ENCODE assay signal across 1 cellular context in the genomic region with DNA sequence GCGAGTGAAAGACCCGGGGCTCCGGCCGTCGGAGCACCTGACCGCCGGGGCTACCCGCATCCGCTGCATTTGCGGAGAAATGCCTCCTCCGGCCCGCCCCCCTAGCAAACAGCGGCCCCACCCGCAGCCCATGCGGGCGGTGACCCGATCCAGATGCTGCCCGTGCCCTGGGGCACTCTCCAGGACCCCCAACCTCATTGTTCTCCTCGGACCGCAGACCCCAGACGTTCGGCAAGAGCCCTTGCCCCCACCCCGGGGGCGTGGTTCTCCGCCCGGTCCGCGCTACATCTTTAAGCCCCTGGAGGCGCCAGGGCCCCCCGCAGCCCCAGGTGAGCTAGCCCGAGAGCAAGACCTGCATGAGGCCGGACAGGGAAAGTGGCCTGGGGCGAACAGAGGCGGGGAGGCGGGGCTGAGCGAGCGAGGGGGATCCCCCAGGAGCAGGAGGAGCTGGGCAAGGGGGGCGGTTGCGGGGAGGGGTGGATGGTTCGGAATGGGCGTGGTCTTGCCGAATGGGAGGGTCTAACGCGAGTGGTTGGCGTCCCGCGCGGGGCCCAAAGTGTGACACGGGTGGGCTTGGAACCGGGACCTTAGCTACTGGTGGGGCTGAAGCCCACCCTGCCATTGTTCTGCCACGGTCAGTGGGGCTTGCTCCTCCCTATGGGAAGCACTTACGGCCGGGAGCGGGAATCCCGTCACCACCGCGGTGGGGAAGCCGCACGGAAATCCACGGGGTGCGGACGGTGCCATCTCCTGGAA.
TF ChIP-seq lines count a peak whose summit lies in the region.

No MANE protein-coding gene starts in this region.

TF ChIP-seq in WTC11, 78 proteins besides CTCF, POLR2A, EP300 and RAD21 (continued from another document):
- TF ChIP-seq, protein P1, sequence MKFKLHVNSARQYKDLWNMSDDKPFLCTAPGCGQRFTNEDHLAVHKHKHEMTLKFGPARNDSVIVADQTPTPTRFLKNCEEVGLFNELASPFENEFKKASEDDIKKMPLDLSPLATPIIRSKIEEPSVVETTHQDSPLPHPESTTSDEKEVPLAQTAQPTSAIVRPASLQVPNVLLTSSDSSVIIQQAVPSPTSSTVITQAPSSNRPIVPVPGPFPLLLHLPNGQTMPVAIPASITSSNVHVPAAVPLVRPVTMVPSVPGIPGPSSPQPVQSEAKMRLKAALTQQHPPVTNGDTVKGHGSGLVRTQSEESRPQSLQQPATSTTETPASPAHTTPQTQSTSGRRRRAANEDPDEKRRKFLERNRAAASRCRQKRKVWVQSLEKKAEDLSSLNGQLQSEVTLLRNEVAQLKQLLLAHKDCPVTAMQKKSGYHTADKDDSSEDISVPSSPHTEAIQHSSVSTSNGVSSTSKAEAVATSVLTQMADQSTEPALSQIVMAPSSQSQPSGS (CRISPR knock-in tag; IDR thresholded peaks at IDR 0.05; ENCODE audit: borderline replicate concordance, low read depth): no peak
